Comparison of ENCODE assay signal across 8 cellular contexts in the genomic region with DNA sequence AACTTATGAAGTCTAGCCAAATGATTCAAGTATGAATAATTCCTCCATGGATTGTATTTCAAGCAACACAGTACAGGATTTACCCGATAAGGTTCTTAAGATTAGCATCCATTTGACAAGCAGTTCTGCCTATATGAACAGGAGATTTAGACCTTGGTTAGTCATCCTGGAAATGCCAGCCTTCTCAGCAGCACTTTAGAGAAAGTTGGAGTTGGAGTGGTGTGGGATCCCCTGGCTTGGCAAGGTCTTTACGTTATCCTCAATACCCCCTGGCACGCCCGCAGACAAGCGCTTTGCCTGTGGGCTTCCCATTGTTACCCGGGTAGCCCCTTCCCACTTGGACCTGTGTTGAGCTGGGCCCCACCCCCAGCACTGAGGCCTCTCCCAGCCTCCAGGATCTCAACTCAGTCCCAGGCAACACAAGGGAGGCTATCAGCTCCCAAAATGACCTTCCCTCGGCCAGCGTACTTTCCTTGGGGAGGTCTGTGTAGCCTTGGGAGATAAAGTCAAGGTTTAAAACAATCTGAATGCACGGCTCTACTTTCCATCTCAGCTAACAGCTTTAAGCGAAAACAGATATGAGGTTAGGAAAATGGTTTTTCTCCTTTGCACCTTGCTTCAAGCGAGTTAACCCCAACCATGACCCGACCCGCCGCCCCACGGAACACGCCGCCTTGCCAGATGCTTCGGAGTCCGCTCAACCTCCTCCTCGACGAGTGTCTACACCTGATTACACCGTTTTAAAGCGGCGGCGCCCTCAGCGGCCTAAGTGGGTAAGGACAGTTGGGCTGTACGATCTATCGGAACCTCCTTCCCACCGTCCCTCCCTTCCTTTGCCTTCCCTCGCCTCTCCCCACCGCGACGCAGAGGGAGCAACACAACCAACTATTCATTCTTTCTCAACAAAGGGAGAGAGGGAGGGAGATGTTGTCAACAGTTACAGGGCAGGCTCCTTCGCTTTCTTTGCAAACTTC. TPM values are rescaled to one million over a fixed set of nuclear protein-coding genes. Genes with fewer than 3 reads are reported as not detected.
DNase-seq lines count a peak whose midpoint lies in the region; ATAC-seq and TF ChIP-seq lines count a peak whose summit lies in the region.

No MANE protein-coding gene starts in this region.

- H3K36me3 Mint-ChIP-seq in central memory CD8-positive, alpha-beta T cell (ENCODE audit: insufficient read depth): no peaks in the 10 kb centered on the region

- peak; percentile 80 for ATAC-seq in GM21367 (IDR thresholded peaks at IDR 0.05; ENCODE audit: unreplicated experiment)
- peak; percentile 70 for ATAC-seq in central memory CD8-positive, alpha-beta T cell (replicated peaks; ENCODE audit: extremely low read depth, poor library complexity, severe bottlenecking)

- no peaks in the 10 kb centered on the region for H3K36me3 ChIP-seq in SU-DHL-6 (ENCODE audit: low read length)

- no peak overlapping the region for H3K9ac ChIP-seq in SU-DHL-6 (ENCODE audit: low read length)

- H2AFZ ChIP-seq in SU-DHL-6 (ENCODE audit: low read depth, low read length, severe bottlenecking): no peak overlapping the region

- H3K27ac ChIP-seq in SU-DHL-6 (ENCODE audit: low read depth, low read length) (no peak overlapping the region), skin epidermis (peak overlapping the region in 20 of 21 experiments; percentile 65 to 93 (median 87))

- H3K4me3 ChIP-seq in SU-DHL-6 (ENCODE audit: insufficient read depth, low read length, poor library complexity, severe bottlenecking) (no peak overlapping the region), skin epidermis (peak overlapping the region; percentile 59 to 89 (median 72))

- DNase-seq in Daoy (ENCODE audit: low read depth) (peak; percentile 97), HS-5 (ENCODE audit: low read depth) (peak; percentile 69), iris pigment epithelial cell (ENCODE audit: low read depth) (peak; percentile 94), KG1 (lab: John Stamatoyannopoulos, UW) (no peak)
- DNase-seq in central memory CD8-positive, alpha-beta T cell (ENCODE audit: low spot score in 2 of 2): no peak

- H3K9me2 ChIP-seq in SU-DHL-6 (replicated peaks; ENCODE audit: insufficient read depth, low read length): no peaks in the 10 kb centered on the region

- no peaks in the 10 kb centered on the region for H3K79me2 ChIP-seq in SU-DHL-6 (ENCODE audit: insufficient read depth, low read length)

- no peak for TF ChIP-seq CTCF in SU-DHL-6 (IDR thresholded peaks at IDR 0.05; ENCODE audit: insufficient read depth, low read length, poor library complexity, severe bottlenecking)

- H4K20me1 ChIP-seq in SU-DHL-6 (ENCODE audit: low read depth, low read length): no peaks in the 10 kb centered on the region

- H3K9me3 Mint-ChIP-seq in central memory CD8-positive, alpha-beta T cell: no peaks in the 10 kb centered on the region

- peak overlapping the region; percentile 24 for H3K4me2 ChIP-seq in SU-DHL-6 (ENCODE audit: low read depth, low read length, poor library complexity, severe bottlenecking)

- H3K4me1 Mint-ChIP-seq in central memory CD8-positive, alpha-beta T cell: peaks cover 11% of the 10 kb centered on the region

- peak overlapping the region; percentile 73 for H3K4me3 Mint-ChIP-seq in central memory CD8-positive, alpha-beta T cell

- no peaks in the 10 kb centered on the region for H3K9me3 ChIP-seq in SU-DHL-6 (ENCODE audit: insufficient read depth, low read length)

- H3K27me3 ChIP-seq in SU-DHL-6 (ENCODE audit: low read length): no peaks in the 10 kb centered on the region; the same call in 1 of the 2 replicates

- H3F3A ChIP-seq in SU-DHL-6 (ENCODE audit: insufficient read depth): no peaks in the 10 kb centered on the region

- H3K27ac Mint-ChIP-seq in central memory CD8-positive, alpha-beta T cell (ENCODE audit: low read depth): no peak overlapping the region

- H3K27me3 Mint-ChIP-seq in central memory CD8-positive, alpha-beta T cell: peaks cover 44% of the 10 kb centered on the region

RNA-seq across cellular contexts. Expression of a gene that starts 1.2 kb away (rescaled TPM):
- 70.5 and 78.2 TPM in 2 replicates for total RNA-seq in Daoy (2014; rRNA removed; shearing (Covaris generic))

Comparison
In these comparisons a context has a peak if more than half of its experiments do, and no peak if none do; other contexts are left out.
1. DNase-seq: peak in Daoy (single experiment), HS-5 (single experiment) and iris pigment epithelial cell (single experiment); none in central memory CD8-positive, alpha-beta T cell (0 of 2) and KG1 (single experiment).